Comparison of ENCODE assay signal across 7 cellular contexts in the genomic region with DNA sequence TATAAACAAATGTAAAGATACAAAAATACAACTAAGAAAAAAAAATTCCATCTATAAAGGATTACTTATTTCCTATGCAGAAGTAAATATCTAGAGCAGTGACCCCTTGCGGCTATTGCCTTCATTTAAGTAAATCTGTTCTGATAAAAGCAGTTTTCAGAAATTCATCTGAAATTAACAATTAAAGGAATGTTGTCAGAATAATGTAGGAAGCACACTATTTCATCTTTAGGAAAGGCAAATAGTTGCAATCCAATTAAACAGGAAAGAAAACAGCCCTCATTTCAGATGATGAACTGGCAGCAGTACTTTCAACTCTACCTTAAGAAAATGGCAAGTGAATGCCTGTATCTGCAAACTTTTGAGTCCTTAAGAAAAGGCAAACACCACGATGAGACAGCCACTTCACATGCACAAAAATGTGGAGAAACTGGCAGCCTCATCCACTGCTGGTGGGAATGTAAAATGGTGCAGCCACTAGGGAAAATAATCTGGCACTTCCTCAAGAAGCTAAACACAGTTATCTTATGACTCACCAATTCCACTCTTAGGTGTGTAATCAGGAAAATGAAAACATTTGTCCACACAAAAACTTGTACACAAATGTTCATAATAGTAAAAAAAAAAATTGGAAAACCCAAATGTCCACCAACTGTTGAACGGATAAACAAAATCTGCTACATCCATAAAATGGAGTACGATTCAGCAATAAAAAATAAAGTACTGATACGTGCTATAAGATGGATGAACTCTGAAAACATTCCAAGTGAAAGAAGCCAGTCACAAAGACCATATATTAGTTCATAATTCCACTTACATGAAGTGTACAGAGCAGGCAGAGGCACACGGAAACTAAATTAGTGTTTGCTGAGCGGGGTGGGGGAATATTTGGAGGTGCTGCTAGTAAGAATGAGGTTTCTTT. TPM values are rescaled to one million over a fixed set of nuclear protein-coding genes. Genes with fewer than 3 reads are reported as not detected.
DNase-seq lines count a peak whose midpoint lies in the region; ATAC-seq, FAIRE-seq and TF ChIP-seq lines count a peak whose summit lies in the region.

No MANE protein-coding gene starts in this region.

- peak overlapping the region; percentile 82 for H3K9ac ChIP-seq in Karpas-422 (ENCODE audit: low read length)

- TF ChIP-seq CTCF in brain microvascular endothelial cell (IDR thresholded peaks at IDR 0.05; ENCODE audit: low read depth, low read length, missing control alignments) (peak; percentile 46), lower lobe of right lung (IDR thresholded peaks at IDR 0.05) (peak; percentile 32)

- no peak for DNase-seq in Karpas-422
- DNase-seq in brain microvascular endothelial cell: peak; percentile 77
- no peak for DNase-seq in lower lobe of right lung
- DNase-seq in putamen (ENCODE audit: low spot score): no peak
- no peak for DNase-seq in cerebellum (ENCODE audit: low spot score)

- H3K27me3 ChIP-seq in Karpas-422 (ENCODE audit: low read length) (no peaks in the 10 kb centered on the region), brain microvascular endothelial cell (replicated peaks) (no peaks in the 10 kb centered on the region), lower lobe of right lung (ENCODE audit: low read depth) (no peaks in the 10 kb centered on the region)

- H4K20me1 ChIP-seq in Karpas-422 (ENCODE audit: insufficient read depth, low read depth, low read length): peaks cover 13% of the 10 kb centered on the region; the same call in 1 of the 2 replicates

- intact Hi-C loops in lower lobe of right lung (cut with DNase I): no loop called here

- peak overlapping the region; percentile 93 for H3K27ac ChIP-seq in Karpas-422 (ENCODE audit: low read length)
- peak overlapping the region; percentile 100 for H3K27ac ChIP-seq in brain microvascular endothelial cell
- peak overlapping the region; percentile 99 for H3K27ac ChIP-seq in lower lobe of right lung

- H2AFZ ChIP-seq in Karpas-422 (ENCODE audit: low read length): no peak overlapping the region

- in situ Hi-C loops in brain microvascular endothelial cell (cut with HindIII; ENCODE audit: low pct_ligation_motif_present, low sequenced_read_pairs): no loop called here

- ATAC-seq in lower lobe of right lung (peak in 1 of 2 donors; percentile 39), HG03469 (IDR thresholded peaks at IDR 0.05; ENCODE audit: unreplicated experiment) (no peak)

- no peaks in the 10 kb centered on the region for H3K9me2 ChIP-seq in Karpas-422 (replicated peaks; ENCODE audit: insufficient read depth, low read length)

- H3K9me3 ChIP-seq in Karpas-422 (ENCODE audit: low read length) (no peaks in the 10 kb centered on the region), lower lobe of right lung (no peaks in the 10 kb centered on the region)

- peaks cover 68% of the 10 kb centered on the region for H3K79me2 ChIP-seq in Karpas-422 (ENCODE audit: low read length)

- peaks cover 42% of the 10 kb centered on the region for H3K36me3 ChIP-seq in Karpas-422 (ENCODE audit: insufficient read depth, low read length)
- peaks cover 17% of the 10 kb centered on the region for H3K36me3 ChIP-seq in brain microvascular endothelial cell (replicated peaks)
- H3K36me3 ChIP-seq in lower lobe of right lung: peaks cover 40% of the 10 kb centered on the region

- H3K4me3 ChIP-seq in Karpas-422 (ENCODE audit: low read length): peak overlapping the region; percentile 97
- H3K4me3 ChIP-seq in brain microvascular endothelial cell (ENCODE audit: low read depth, low read length): peak overlapping the region; percentile 90
- peak overlapping the region; percentile 80 for H3K4me3 ChIP-seq in lower lobe of right lung

- peak; percentile 92 for FAIRE-seq in G401.6 (lab: Jason Lieb, UNC)

- H3K4me2 ChIP-seq in Karpas-422 (ENCODE audit: low read depth, low read length, poor library complexity, severe bottlenecking): peak overlapping the region; percentile 87

- peaks cover 59% of the 10 kb centered on the region for H3K4me1 ChIP-seq in Karpas-422 (ENCODE audit: low read length)
- H3K4me1 ChIP-seq in lower lobe of right lung: peaks cover 40% of the 10 kb centered on the region

RNA-seq across cellular contexts. Expression of a gene that starts 2.0 kb away (rescaled TPM):
- 2.5 and 8.2 TPM in 2 replicates for total RNA-seq in Karpas-422 (2014; rRNA removed; shearing (Covaris generic); ENCODE audit: low replicate concordance)
- total RNA-seq in lower lobe of right lung: 5.0 TPM
- total RNA-seq in cerebellum: 18.8 TPM

RNA-seq across cellular contexts. Expression of a gene that starts 7.6 kb away (rescaled TPM):
- 48.1 and 70.2 TPM in 2 replicates for total RNA-seq in Karpas-422 (2014; rRNA removed; shearing (Covaris generic); ENCODE audit: low replicate concordance)
- total RNA-seq in lower lobe of right lung (183 TPM), cerebellum (149 TPM)
